Comparison of ENCODE assay signal across 1 cellular context in the genomic region with DNA sequence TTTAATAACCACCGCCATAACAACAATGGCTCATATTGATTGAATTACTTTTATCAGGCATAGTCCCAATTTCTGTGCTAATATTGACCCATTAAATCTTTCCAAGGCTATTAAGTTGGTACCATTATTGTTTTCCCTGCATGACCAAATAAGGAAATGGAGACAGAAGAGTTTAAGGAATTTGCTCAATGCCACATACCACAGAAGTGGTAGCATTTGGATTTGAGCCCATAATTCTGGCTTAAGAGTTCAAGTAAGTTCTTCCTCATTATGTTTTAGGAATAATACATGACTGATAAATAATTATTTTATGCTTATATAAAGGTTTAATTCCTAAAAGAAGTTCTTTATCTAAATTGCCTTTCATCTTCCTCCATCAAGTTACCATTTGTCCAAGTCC.
TF ChIP-seq lines count a peak whose summit lies in the region.

No MANE protein-coding gene starts in this region.

TF ChIP-seq in H1, 55 proteins besides CTCF, POLR2A, EP300 and RAD21 (continued from another document):
- TF ChIP-seq CTBP2 (IDR thresholded peaks at IDR 0.05; ENCODE audit: borderline replicate concordance, insufficient read depth, insufficient read length, low read length): no peak
- no peak for TF ChIP-seq BACH1 (IDR thresholded peaks at IDR 0.05; ENCODE audit: low read length)
- no peak for TF ChIP-seq SUZ12 (IDR thresholded peaks at IDR 0.05; ENCODE audit: low read length)
TF ChIP-seq in H1: peak in this region for 1.
